In genomic region chr11:120564573-120565301, GRCh38 we compare ENCODE assay signal across 8 cellular contexts. TPM values are rescaled to one million over a fixed set of nuclear protein-coding genes. Genes with fewer than 3 reads are reported as not detected.
A peak's percentile ranks its signal among the peaks of the same experiment; 100 is the strongest.
DNase-seq lines count a peak whose midpoint lies in the region; ATAC-seq and TF ChIP-seq lines count a peak whose summit lies in the region.

No MANE protein-coding gene starts in this region.

- peak; percentile 57 for DNase-seq in activated T-cell treated with anti-CD3 and anti-CD28 coated beads, Interleukin-2, amount 50 U/mL, for 24 hours
- DNase-seq in activated T-cell treated with anti-CD3 and anti-CD28 coated beads for 4 hours (no peak), fibroblast of pulmonary artery (ENCODE audit: low read depth) (peak; percentile 68), neural progenitor cell (ENCODE audit: low spot score) (peak; percentile 74), uterus (no peak)
- DNase-seq in CD4-positive, alpha-beta T cell: no peak

- H3K36me3 Mint-ChIP-seq in activated T-cell treated with anti-CD3 and anti-CD28 coated beads, Interleukin-2, amount 50 U/mL, for 24 hours (ENCODE audit: low read depth): no peaks in the 10 kb centered on the region
- H3K36me3 Mint-ChIP-seq in neural progenitor cell: no peaks in the 10 kb centered on the region
- no peaks in the 10 kb centered on the region for H3K36me3 Mint-ChIP-seq in CD4-positive, alpha-beta T cell (ENCODE audit: low read depth)

- peaks cover 7% of the 10 kb centered on the region for H4K20me1 ChIP-seq in neural progenitor cell (ENCODE audit: low read depth)

- CTCF ChIA-PET in CD4-positive, alpha-beta T cell (lab: Charles Lee): no interaction called here

- H3K27me3 ChIP-seq in neural progenitor cell (peaks cover 72% of the 10 kb centered on the region), uterus (peaks cover 0 to 10% of the 10 kb centered on the region in 2 donors)
- peaks cover 52% of the 10 kb centered on the region for H3K27me3 ChIP-seq in CD4-positive, alpha-beta T cell (ENCODE audit: control insufficient read depth, insufficient read depth, low read length)

- H3K9me3 Mint-ChIP-seq in activated T-cell treated with anti-CD3 and anti-CD28 coated beads, Interleukin-2, amount 50 U/mL, for 24 hours: no peaks in the 10 kb centered on the region
- no peaks in the 10 kb centered on the region for H3K9me3 Mint-ChIP-seq in neural progenitor cell
- H3K9me3 Mint-ChIP-seq in CD4-positive, alpha-beta T cell: no peaks in the 10 kb centered on the region

- H3K79me2 ChIP-seq in neural progenitor cell (ENCODE audit: low read depth): no peaks in the 10 kb centered on the region

- H3K27ac ChIP-seq in VCaP: peak overlapping the region; percentile 20; the same call in 1 of the 2 replicates
- H3K27ac ChIP-seq in neural progenitor cell: no peak overlapping the region
- H3K27ac ChIP-seq in uterus: no peak overlapping the region
- no peak overlapping the region for H3K27ac ChIP-seq in CD4-positive, alpha-beta T cell (ENCODE audit: low read depth, low read length)

- intact Hi-C loops in uterus (cut with DNase I; ENCODE audit: low total_unique reads): no loop called here
- intact Hi-C loops in CD4-positive, alpha-beta T cell (cut with DNase I, micrococcal nuclease): no loop called here

- peaks cover 61% of the 10 kb centered on the region for H3K27me3 Mint-ChIP-seq in activated T-cell treated with anti-CD3 and anti-CD28 coated beads, Interleukin-2, amount 50 U/mL, for 24 hours
- peaks cover 11% of the 10 kb centered on the region for H3K27me3 Mint-ChIP-seq in neural progenitor cell (ENCODE audit: insufficient read depth, low read depth)
- peaks cover 72% of the 10 kb centered on the region for H3K27me3 Mint-ChIP-seq in CD4-positive, alpha-beta T cell

- H3K9ac ChIP-seq in neural progenitor cell: no peak overlapping the region

- peak; percentile 70 for ATAC-seq in HG02678 (IDR thresholded peaks at IDR 0.05; ENCODE audit: unreplicated experiment)
- ATAC-seq in CD4-positive, alpha-beta T cell (ENCODE audit: poor library complexity): no peak

- POLR2A ChIA-PET in CD4-positive, alpha-beta T cell (lab: Charles Lee): no interaction called here

- no peak for TF ChIP-seq POLR2A in uterus (IDR thresholded peaks at IDR 0.05)

- H3K36me3 ChIP-seq in neural progenitor cell (no peaks in the 10 kb centered on the region), uterus (no peaks in the 10 kb centered on the region)

- TF ChIP-seq CTCF in VCaP (conservative IDR thresholded peaks at IDR 0.05) (peak; percentile 16; the same call in 1 of the 2 replicates), fibroblast of pulmonary artery (IDR thresholded peaks at IDR 0.05; ENCODE audit: low read length, missing control alignments) (peak; percentile 7), neural progenitor cell (IDR thresholded peaks at IDR 0.05) (peak; percentile 30), uterus (IDR thresholded peaks at IDR 0.05) (no peak)
- no peak for TF ChIP-seq CTCF in CD4-positive, alpha-beta T cell (IDR thresholded peaks at IDR 0.05)

- peak overlapping the region; percentile 33 for H3K4me3 ChIP-seq in fibroblast of pulmonary artery (replicated peaks; ENCODE audit: low read depth, low read length)
- peak overlapping the region; percentile 56 for H3K4me3 ChIP-seq in neural progenitor cell
- H3K4me3 ChIP-seq in uterus: peak overlapping the region; percentile 23 to 41

- peak overlapping the region; percentile 15 for H3K4me3 Mint-ChIP-seq in activated T-cell treated with anti-CD3 and anti-CD28 coated beads, Interleukin-2, amount 50 U/mL, for 24 hours
- H3K4me3 Mint-ChIP-seq in neural progenitor cell: peak overlapping the region; percentile 76
- H3K4me3 Mint-ChIP-seq in CD4-positive, alpha-beta T cell: no peak overlapping the region

- peak overlapping the region; percentile 92 for H3K4me2 ChIP-seq in neural progenitor cell

- H3F3A ChIP-seq in neural progenitor cell (ENCODE audit: low read depth): peaks cover 29% of the 10 kb centered on the region

- peaks cover 13% of the 10 kb centered on the region for H3K4me1 Mint-ChIP-seq in activated T-cell treated with anti-CD3 and anti-CD28 coated beads, Interleukin-2, amount 50 U/mL, for 24 hours (ENCODE audit: low read depth)
- peaks cover 52% of the 10 kb centered on the region for H3K4me1 Mint-ChIP-seq in neural progenitor cell
- H3K4me1 Mint-ChIP-seq in CD4-positive, alpha-beta T cell (ENCODE audit: low read depth): peaks cover 4% of the 10 kb centered on the region

- H3K4me1 ChIP-seq in neural progenitor cell (peaks cover 22% of the 10 kb centered on the region), uterus (peaks cover 0 to 11% of the 10 kb centered on the region in 2 donors)

- H2AFZ ChIP-seq in neural progenitor cell (replicated peaks): peak overlapping the region; percentile 60

- peak overlapping the region; percentile 63 for H3K27ac Mint-ChIP-seq in activated T-cell treated with anti-CD3 and anti-CD28 coated beads, Interleukin-2, amount 50 U/mL, for 24 hours
- no peak overlapping the region for H3K27ac Mint-ChIP-seq in neural progenitor cell
- no peak overlapping the region for H3K27ac Mint-ChIP-seq in CD4-positive, alpha-beta T cell

- H3K9me3 ChIP-seq in neural progenitor cell (ENCODE audit: low read depth) (no peaks in the 10 kb centered on the region), uterus (no peaks in the 10 kb centered on the region)
- no peaks in the 10 kb centered on the region for H3K9me3 ChIP-seq in CD4-positive, alpha-beta T cell (ENCODE audit: control insufficient read depth, low read length)

RNA-seq across cellular contexts. Expression of gene GRIK4, which starts 53.2 kb away (rescaled TPM):
- total RNA-seq in neural progenitor cell (ENCODE audit: low replicate concordance) (0.36 and 0.68 TPM in 2 replicates), uterus (1 to 10 TPM in 1 of 4 donors, under 1 TPM in 1, not detected in 2; 0.28 to 1.1 TPM)
- not detected for total RNA-seq in CD4-positive, alpha-beta T cell

Comparison
In these comparisons a context has a peak if more than half of its experiments do, and no peak if none do; other contexts are left out.
1. DNase-seq: peak in activated T-cell treated with anti-CD3 and anti-CD28 coated beads, Interleukin-2, amount 50 U/mL, for 24 hours (single experiment), fibroblast of pulmonary artery (single experiment) and neural progenitor cell (single experiment); none in activated T-cell treated with anti-CD3 and anti-CD28 coated beads for 4 hours (single experiment), uterus (0 of 2) and CD4-positive, alpha-beta T cell (0 of 10).
2. CTCF ChIP-seq: peak in VCaP (single experiment), fibroblast of pulmonary artery (single experiment) and neural progenitor cell (single experiment); none in uterus (0 of 4) and CD4-positive, alpha-beta T cell (single experiment).
3. Peak in every context shown above with its lines, with median percentiles within 50 percentile points of each other: H3K4me3 ChIP-seq.